13 cellular contexts compared by ENCODE assay signal in the genomic region with DNA sequence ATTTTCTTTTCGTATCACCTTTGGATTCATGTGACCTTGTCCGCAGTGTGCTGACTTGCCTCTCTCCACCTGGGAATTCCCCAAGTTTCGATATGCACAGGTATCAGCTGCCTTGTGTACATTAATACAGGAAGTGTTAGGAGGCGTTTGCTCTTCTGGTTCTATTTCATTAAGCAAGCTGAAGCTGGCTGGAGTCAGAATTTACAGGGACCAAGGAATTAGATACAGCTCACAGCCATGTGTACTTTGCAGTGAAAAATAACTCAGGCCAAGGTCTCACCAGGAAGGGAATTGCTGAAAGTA. TPM values are rescaled to one million over a fixed set of nuclear protein-coding genes. Genes with fewer than 3 reads are reported as not detected.
DNase-seq lines count a peak whose midpoint lies in the region; ATAC-seq and TF ChIP-seq lines count a peak whose summit lies in the region.
"Had no signal": no experiment of that assay in that cellular context is flagged by ENCODE, and none has a peak within 500 bp of the region (broad histone marks: within the 10 kb centered on the region; RNA-seq: fewer than 3 reads in every experiment).

No MANE protein-coding gene starts in this region.

- no peak overlapping the region for H2AFZ ChIP-seq in hepatocyte

- peaks cover 5% of the 10 kb centered on the region for H3K4me1 ChIP-seq in hepatocyte (ENCODE audit: insufficient read depth)
- H3K4me1 ChIP-seq: BLaER1 treated with 17β-estradiol and CSF1 and Interleukin-3, amounts not matched to agents 10 nM and 100 nM; testis had no signal

- no peaks in the 10 kb centered on the region for H3K9me3 ChIP-seq in hepatocyte (ENCODE audit: low read depth)
- H3K9me3 ChIP-seq: testis had no signal

- H4K20me1 ChIP-seq in hepatocyte (ENCODE audit: insufficient read depth, poor library complexity, severe bottlenecking): no peaks in the 10 kb centered on the region
- H4K20me1 ChIP-seq: BLaER1 treated with 17β-estradiol and CSF1 and Interleukin-3, amounts not matched to agents 10 nM and 100 nM had no signal

- peak overlapping the region; percentile 85 for H3K27ac ChIP-seq in hepatocyte
- H3K27ac ChIP-seq: BLaER1 treated with 17β-estradiol and CSF1 and Interleukin-3, amounts not matched to agents 10 nM and 100 nM; testis had no signal

- no peaks in the 10 kb centered on the region for H3K36me3 ChIP-seq in hepatocyte (replicated peaks; ENCODE audit: insufficient read depth, low read depth)
- H3K36me3 ChIP-seq: BLaER1 treated with 17β-estradiol and CSF1 and Interleukin-3, amounts not matched to agents 10 nM and 100 nM had no signal

- 54% methylated on average over 4 of the region's 4 CpGs for whole genome bisulfite sequencing in hepatocyte (ENCODE audit: low lambda C conversion rate, missing lambda C conversion rate)

- H3K9me2 ChIP-seq in hepatocyte (replicated peaks; ENCODE audit: insufficient read depth): no peaks in the 10 kb centered on the region

- DNase-seq in GM12865 (ENCODE audit: low read depth) (peak; percentile 59), hepatocyte (ENCODE audit: low spot score) (peak; percentile 76), NCI-H82 treated with DMSO at 0.1 percent for 48 hours (lab: John Stamatoyannopoulos, UW; ENCODE audit: unreplicated experiment) (no peak), OCI-M2 (lab: John Stamatoyannopoulos, UW; ENCODE audit: unreplicated experiment) (no peak), dermis blood vessel endothelial cell (no peak)
- DNase-seq in activated naive CD4-positive, alpha-beta T cell (lab: John Stamatoyannopoulos, UW): no peak
- DNase-seq: activated T-cell treated with anti-CD3 and anti-CD28 coated beads, Interleukin-2, amount 50 U/mL, for 4 hours; naive thymus-derived CD8-positive, alpha-beta T cell; NCI-H446; testis had no signal

- no peak overlapping the region for H3K4me3 ChIP-seq in GM12865 (ENCODE audit: low read depth, low read length)
- no peak overlapping the region for H3K4me3 ChIP-seq in hepatocyte
- H3K4me3 ChIP-seq: BLaER1 treated with 17β-estradiol and CSF1 and Interleukin-3, amounts not matched to agents 10 nM and 100 nM; testis had no signal

- no peaks in the 10 kb centered on the region for H3K27me3 ChIP-seq in hepatocyte
- H3K27me3 ChIP-seq: BLaER1 treated with 17β-estradiol and CSF1 and Interleukin-3, amounts not matched to agents 10 nM and 100 nM; testis had no signal

- ATAC-seq in GM19395 (IDR thresholded peaks at IDR 0.05; ENCODE audit: unreplicated experiment): peak; percentile 82
- ATAC-seq in HG03196 (IDR thresholded peaks at IDR 0.05; ENCODE audit: unreplicated experiment): peak; percentile 86
- ATAC-seq: naive thymus-derived CD8-positive, alpha-beta T cell had no signal

- TF ChIP-seq CTCF in GM12865 (IDR thresholded peaks at IDR 0.05; ENCODE audit: insufficient read depth, low read depth, low read length, missing control alignments): no peak
- no peak for TF ChIP-seq CTCF in hepatocyte (IDR thresholded peaks at IDR 0.05; ENCODE audit: poor library complexity)

- no peak overlapping the region for H3K4me2 ChIP-seq in hepatocyte
- H3K4me2 ChIP-seq: BLaER1 treated with 17β-estradiol and CSF1 and Interleukin-3, amounts not matched to agents 10 nM and 100 nM had no signal

- H3K79me2 ChIP-seq in hepatocyte: no peaks in the 10 kb centered on the region

RNA-seq across cellular contexts. Expression of a gene that starts 14.1 kb away (rescaled TPM):
- 11.8 and 16.9 TPM in 2 replicates for total RNA-seq in hepatocyte
- polyA plus RNA-seq in hepatocyte: 5.5 and 11.8 TPM in 2 replicates
- total RNA-seq in dermis blood vessel endothelial cell: 10.6 and 19.3 TPM in 2 replicates

Comparison
In these comparisons a context has a peak if more than half of its experiments do, and no peak if none do; other contexts are left out.
1. DNase-seq: peak in GM12865 (single experiment) and hepatocyte (single experiment); none in NCI-H82 treated with DMSO at 0.1 percent for 48 hours (single experiment), OCI-M2 (single experiment), activated naive CD4-positive, alpha-beta T cell (0 of 4) and dermis blood vessel endothelial cell (single experiment).